In genomic region chr20:11849270-11849920, GRCh38 we compare ENCODE assay signal across 13 cellular contexts.
A peak's percentile ranks its signal among the peaks of the same experiment; 100 is the strongest.
DNase-seq lines count a peak whose midpoint lies in the region; ATAC-seq and TF ChIP-seq lines count a peak whose summit lies in the region.
"Had no signal": no experiment of that assay in that cellular context is flagged by ENCODE, and none has a peak within 500 bp of the region (broad histone marks: within the 10 kb centered on the region; RNA-seq: fewer than 3 reads in every experiment).

No MANE protein-coding gene starts in this region.

- H3K36me3 ChIP-seq in WERI-Rb-1 (no peaks in the 10 kb centered on the region), mesenchymal stem cell (ENCODE audit: control insufficient read depth in 1 of 2, insufficient read depth in 2 of 2, low read depth in 1 of 2, low read length in 2 of 2) (no peaks in the 10 kb centered on the region)
- H3K36me3 ChIP-seq: uterus had no signal

- no peak overlapping the region for H2BK12ac ChIP-seq in mesenchymal stem cell (ENCODE audit: low read length in 2 of 2)

- no peak overlapping the region for H2BK15ac ChIP-seq in mesenchymal stem cell (ENCODE audit: low read depth, poor library complexity, severe bottlenecking)

- no peak overlapping the region for H4K8ac ChIP-seq in mesenchymal stem cell (ENCODE audit: low read length)

- no peak overlapping the region for H3K14ac ChIP-seq in mesenchymal stem cell (ENCODE audit: low read length in 2 of 2)

- no peak overlapping the region for H2AFZ ChIP-seq in mesenchymal stem cell (ENCODE audit: low read depth, low read length)

- H3K27me3 ChIP-seq in WERI-Rb-1 (ENCODE audit: insufficient read depth, low read depth, severe bottlenecking) (no peaks in the 10 kb centered on the region), mesenchymal stem cell (ENCODE audit: control insufficient read depth in 1 of 2, insufficient read depth in 1 of 2, low read length in 2 of 2) (no peaks in the 10 kb centered on the region)
- H3K27me3 ChIP-seq: uterus had no signal

- H3K4ac ChIP-seq in mesenchymal stem cell (ENCODE audit: low read depth in 1 of 2, low read length in 2 of 2), result no peak overlapping the region

- H3K4me2 ChIP-seq in mesenchymal stem cell (ENCODE audit: low read length, poor library complexity, severe bottlenecking), result no peak overlapping the region

- H3K27ac ChIP-seq in WERI-Rb-1, result peak overlapping the region; percentile 37
- no peak overlapping the region for H3K27ac ChIP-seq in mesenchymal stem cell (ENCODE audit: low read length, poor library complexity, severe bottlenecking)
- H3K27ac ChIP-seq: uterus had no signal

- DNase-seq in DMS153 treated with DMSO at 0.1 percent for 48 hours (lab: John Stamatoyannopoulos, UW; ENCODE audit: unreplicated experiment), result peak; percentile 58
- peak; percentile 8 for DNase-seq in NCI-H1105 (lab: John Stamatoyannopoulos, UW)
- DNase-seq in WERI-Rb-1, result peak; percentile 10
- DNase-seq in mesenchymal stem cell, result peak; percentile 22
- DNase-seq in T-helper 1 cell, result no peak
- DNase-seq: activated naive CD4-positive, alpha-beta T cell treated with anti-CD3 and anti-CD28 coated beads for 36 hours; AML-193; cortex of kidney; NCI-H2029; uterus had no signal

- no peak overlapping the region for H2AK5ac ChIP-seq in mesenchymal stem cell (ENCODE audit: low read length, severe bottlenecking)

- 81% methylated on average over 5 of the region's 5 CpGs for WGBS in mesenchymal stem cell

- ATAC-seq in GM19452 (IDR thresholded peaks at IDR 0.05; ENCODE audit: unreplicated experiment), result no peak
- no peak for ATAC-seq in HG03460 (IDR thresholded peaks at IDR 0.05; ENCODE audit: unreplicated experiment)
- ATAC-seq in HG02870 (IDR thresholded peaks at IDR 0.05; ENCODE audit: unreplicated experiment), result no peak

- no peaks in the 10 kb centered on the region for H3K4me1 ChIP-seq in mesenchymal stem cell (ENCODE audit: control insufficient read depth, insufficient read depth, low read depth, low read length)
- H3K4me1 ChIP-seq: uterus had no signal

- TF ChIP-seq CTCF in WERI-Rb-1 (IDR thresholded peaks at IDR 0.05; ENCODE audit: low read depth, low read length), result no peak

- H3K23ac ChIP-seq in mesenchymal stem cell (ENCODE audit: low read length in 2 of 2), result no peak overlapping the region

- H2BK120ac ChIP-seq in mesenchymal stem cell (ENCODE audit: low read depth, low read length), result no peak overlapping the region

- no peak overlapping the region for H4K91ac ChIP-seq in mesenchymal stem cell (ENCODE audit: low read length)

- no peak overlapping the region for H2BK5ac ChIP-seq in mesenchymal stem cell (ENCODE audit: low read depth, low read length, poor library complexity, severe bottlenecking)

- peak overlapping the region; percentile 40 for H3K9ac ChIP-seq in mesenchymal stem cell (ENCODE audit: low read length)

- H3K79me1 ChIP-seq in mesenchymal stem cell (replicated peaks; ENCODE audit: low read length, poor library complexity, severe bottlenecking), result no peaks in the 10 kb centered on the region

- H3K18ac ChIP-seq in mesenchymal stem cell (ENCODE audit: low read depth in 1 of 2, low read length in 2 of 2), result no peak overlapping the region

- H3K4me3 ChIP-seq in WERI-Rb-1 (ENCODE audit: low read depth, low read length) (peak overlapping the region; percentile 0; the same call in 1 of the 2 replicates), mesenchymal stem cell (ENCODE audit: insufficient read depth in 1 of 2, low read depth in 1 of 2, low read length in 2 of 2) (peak overlapping the region in 1 of 2 experiments; percentile 27)
- H3K4me3 ChIP-seq: uterus had no signal

- H3K9me3 ChIP-seq in WERI-Rb-1 (ENCODE audit: severe bottlenecking) (no peaks in the 10 kb centered on the region), mesenchymal stem cell (ENCODE audit: control insufficient read depth, low read length) (no peaks in the 10 kb centered on the region)
- H3K9me3 ChIP-seq: uterus had no signal

Comparison
In these comparisons a context has a peak if more than half of its experiments do, and no peak if none do; other contexts are left out.
1. DNase-seq: peak in DMS153 treated with DMSO at 0.1 percent for 48 hours (single experiment), NCI-H1105 (single experiment), WERI-Rb-1 (single experiment) and mesenchymal stem cell (single experiment); none in T-helper 1 cell (0 of 5).